19 cellular contexts compared by ENCODE assay signal in genomic region chr1:109383850-109384249, GRCh38. TPM values are rescaled to one million over a fixed set of nuclear protein-coding genes. Genes with fewer than 3 reads are reported as not detected.
DNase-seq lines count a peak whose midpoint lies in the region; ATAC-seq, FAIRE-seq and TF ChIP-seq lines count a peak whose summit lies in the region.
"Had no signal": no experiment of that assay in that cellular context is flagged by ENCODE, and none has a peak within 500 bp of the region (broad histone marks: within the 10 kb centered on the region; RNA-seq: fewer than 3 reads in every experiment).

No MANE protein-coding gene starts in this region.

- TF ChIP-seq EP300 in HepG2 (IDR thresholded peaks at IDR 0.05; ENCODE audit: low read depth in 2 of 2, low read length in 2 of 2) (no peak), HepG2 (CRISPR knock-in tag; IDR thresholded peaks at IDR 0.05; ENCODE audit: borderline replicate concordance) (no peak)

- ATAC-seq in HepG2 (no peak), right lobe of liver (no peak)
- ATAC-seq: activated T-cell treated with anti-CD3 and anti-CD28 coated beads, Interleukin-2, amount 50 U/mL, for 4 hours; mucosa of descending colon; T-helper 17 cell had no signal

- H3K27ac ChIP-seq in HepG2 (ENCODE audit: extremely low read length, insufficient read depth, low read length): peak overlapping the region; percentile 28
- no peak overlapping the region for H3K27ac ChIP-seq in right lobe of liver
- H3K27ac ChIP-seq in rectal smooth muscle tissue (ENCODE audit: low read depth, low read length): peak overlapping the region; percentile 30
- H3K27ac ChIP-seq: Peyer's patch had no signal

- intact Hi-C loops in HepG2 (cut with micrococcal nuclease; ENCODE audit: unreplicated experiment): no loop called here
- intact Hi-C loops in right lobe of liver (cut with DNase I): no loop called here

- FAIRE-seq in HepG2 (lab: Jason Lieb, UNC) (no peak), GM12891 (lab: Jason Lieb, UNC) (no peak)
- FAIRE-seq: frontal cortex, islet of Langerhans had no signal

- no peak overlapping the region for H2AFZ ChIP-seq in HepG2 (ENCODE audit: low read length)

- H3K9ac ChIP-seq in HepG2 (ENCODE audit: insufficient read depth, low read depth, low read length) (no peak overlapping the region), rectal smooth muscle tissue (ENCODE audit: low read length) (no peak overlapping the region)

- H3K4me1 ChIP-seq in HepG2 (ENCODE audit: insufficient read depth, low read length) (peaks cover 92% of the 10 kb centered on the region), right lobe of liver (peaks cover 0 to 5% (median 0%) of the 10 kb centered on the region in 4 donors), rectal smooth muscle tissue (ENCODE audit: control insufficient read depth, insufficient read depth, low read length) (peaks cover 15% of the 10 kb centered on the region)

- 0 out of 2 replicates have a peak, but pooled peaks cover 5% of the 10 kb centered on the region for H4K20me1 ChIP-seq in HepG2 (ENCODE audit: insufficient read depth, low read length)

- no TSS peak for BruUV-seq in HepG2 (replicated peaks; lab: Mats Ljungman, UMichigan)

- DNase-seq in HepG2 (ENCODE audit: low spot score): no peak
- no peak for DNase-seq in right lobe of liver
- peak; percentile 45 for DNase-seq in fibroblast of mammary gland (ENCODE audit: low read depth)
- no peak for DNase-seq in EL
- no peak for DNase-seq in activated T-cell treated with anti-CD3 and anti-CD28 coated beads, Interleukin-2, amount 50 U/mL, for 1 hour
- no peak for DNase-seq in GM12891 (ENCODE audit: insufficient read length, low spot score)
- no peak for DNase-seq in A172 (ENCODE audit: low spot score)
- DNase-seq: activated CD4-positive, alpha-beta T cell treated with anti-CD3 and anti-CD28 coated beads for 1 hour; activated T-cell treated with anti-CD3 and anti-CD28 coated beads, Interleukin-2, amount 50 U/mL, for 4 hours; effector CD8-positive, alpha-beta T cell; mucosa of descending colon; NCI-H187; NCI-H526 treated with DMSO at 0.1 percent for 48 hours; Peyer's patch; stimulated activated CD4-positive, alpha-beta T cell treated with anti-CD3 and anti-CD28 coated beads, Interleukin-4, amount 100 ng/mL, for 24 hours; T-helper 17 cell had no signal

- POLR2A ChIA-PET in HepG2 (lab: Yijun Ruan, JAX): interaction anchor here (1.2 to 1.7 kb wide), 2 partner anchors 9 to 84 kb away, joined by 4 to 9 read pairs; no protein-coding TSS in a partner anchor

- CTCF ChIA-PET in HepG2 (lab: Yijun Ruan, JAX; ENCODE audit: low intra/inter-chr PET ratio, low total read pairs): no interaction called here

- peaks cover 95% of the 10 kb centered on the region for H3K79me2 ChIP-seq in HepG2 (ENCODE audit: insufficient read depth, low read length)

- 0 out of 5 replicates have a peak, but pooled peaks cover 0 to 3% of the 10 kb centered on the region in 2 experiments for H3K36me3 ChIP-seq in HepG2 (replicated peaks in 1 of 2; ENCODE audit: control insufficient read depth in 1 of 2, insufficient read depth in 2 of 2, low read length in 2 of 2)
- H3K36me3 ChIP-seq in right lobe of liver: no peaks in the 10 kb centered on the region
- H3K36me3 ChIP-seq in rectal smooth muscle tissue (ENCODE audit: control insufficient read depth, insufficient read depth, low read length): no peaks in the 10 kb centered on the region
- H3K36me3 ChIP-seq: Peyer's patch had no signal

- H3K4me2 ChIP-seq in HepG2 (ENCODE audit: low read depth, low read length): peak overlapping the region; percentile 16; the same call in 1 of the 2 replicates

- H3K9me3 ChIP-seq in HepG2 (ENCODE audit: low read length) (no peaks in the 10 kb centered on the region), right lobe of liver (no peaks in the 10 kb centered on the region)
- H3K9me3 ChIP-seq: mucosa of descending colon, Peyer's patch had no signal

- no peaks in the 10 kb centered on the region for H3K27me3 ChIP-seq in HepG2 (ENCODE audit: control insufficient read depth in 1 of 2, insufficient read depth in 2 of 2, low read length in 2 of 2)
- H3K27me3 ChIP-seq in right lobe of liver: no peaks in the 10 kb centered on the region
- no peaks in the 10 kb centered on the region for H3K27me3 ChIP-seq in rectal smooth muscle tissue (ENCODE audit: control insufficient read depth, insufficient read depth, low read length)
- H3K27me3 ChIP-seq: Peyer's patch had no signal

- H3K4me3 ChIP-seq in HepG2 (replicated peaks in 1 of 3; ENCODE audit: insufficient read depth in 1 of 3, low read depth in 2 of 3, low read length in 3 of 3) (no peak overlapping the region), right lobe of liver (no peak overlapping the region), fibroblast of mammary gland (ENCODE audit: control insufficient read depth, low read depth, low read length) (no peak overlapping the region), rectal smooth muscle tissue (ENCODE audit: low read length) (no peak overlapping the region)
- H3K4me3 ChIP-seq: mucosa of descending colon, Peyer's patch had no signal

- TF ChIP-seq RAD21 in HepG2 (CRISPR knock-in tag; IDR thresholded peaks at IDR 0.05): no peak

- TF ChIP-seq POLR2A in HepG2 (IDR thresholded peaks at IDR 0.05; ENCODE audit: insufficient read depth in 1 of 2, low read depth in 2 of 2, low read length in 2 of 2) (no peak), right lobe of liver (IDR thresholded peaks at IDR 0.05) (no peak), GM12891 (IDR thresholded peaks at IDR 0.05; ENCODE audit: low read depth, low read length) (no peak)

- 89% methylated on average over 7 of the region's 7 CpGs for WGBS in HepG2 (ENCODE audit: low lambda C conversion rate)
- WGBS in right lobe of liver (ENCODE audit: insufficient coverage, low coverage, low lambda C conversion rate, missing lambda C conversion rate): 95% methylated on average over 7 of the region's 7 CpGs

- in situ Hi-C loops in HepG2 (cut with HindIII; ENCODE audit: extremely low pct_ligation_motif_present, low pct_unique_long_range_greater_than_20kb): no loop called here

- TF ChIP-seq CTCF in HepG2 (CRISPR knock-in tag; IDR thresholded peaks at IDR 0.05): no peak
- no peak for TF ChIP-seq CTCF in right lobe of liver (IDR thresholded peaks at IDR 0.05)
- no peak for TF ChIP-seq CTCF in fibroblast of mammary gland (conservative IDR thresholded peaks at IDR 0.05; ENCODE audit: control insufficient read depth, insufficient read depth, low read depth, low read length)

RNA-seq across cellular contexts. Expression of gene SORT1, which starts 13.9 kb away (rescaled TPM):
- 32.4 and 35.3 TPM in 2 replicates for total RNA-seq in HepG2 (2016; rRNA removed; fragmentation: Illumina TruSeq; extraction: Trizol)
- 4.0 and 6.4 TPM in 2 replicates for total RNA-seq in HepG2 (2016; cell fraction: cytosol; rRNA removed; fragmentation: Illumina TruSeq; extraction: Trizol; ENCODE audit: low read depth)
- 31.2 and 35.2 TPM in 2 replicates for total RNA-seq in HepG2 (2016; cell fraction: insoluble cytoplasmic fraction; rRNA removed; fragmentation: Illumina TruSeq; extraction: Trizol)
- total RNA-seq in HepG2 (2016; cell fraction: membrane; rRNA removed; fragmentation: Illumina TruSeq; extraction: Trizol): 17.0 and 17.8 TPM in 2 replicates
- 54.6 and 67.3 TPM in 2 replicates for total RNA-seq in HepG2 (2016; cell fraction: nucleus; rRNA removed; fragmentation: Illumina TruSeq; extraction: Trizol)
- 79.7 and 93.0 TPM in 2 replicates for polyA plus RNA-seq in HepG2 (2011; rRNA removed)
- 58.6 and 75.5 TPM in 2 replicates for polyA plus RNA-seq in HepG2 (2011; cell fraction: cytosol; rRNA removed)
- 47.3 and 51.2 TPM in 2 replicates for polyA plus RNA-seq in HepG2 (2011; cell fraction: nucleus; rRNA removed)
- polyA plus RNA-seq in HepG2 (2012): 53.6 and 75.8 TPM in 2 replicates
- 4.5 and 5.4 TPM in 2 replicates for polyA plus RNA-seq in HepG2 (2016; cell fraction: cytosol; fragmentation: Illumina TruSeq; extraction: Trizol; ENCODE audit: low read depth)
- 22.3 and 23.2 TPM in 2 replicates for polyA plus RNA-seq in HepG2 (2016; cell fraction: insoluble cytoplasmic fraction; fragmentation: Illumina TruSeq; extraction: Trizol; ENCODE audit: low read depth)
- polyA plus RNA-seq in HepG2 (2016; cell fraction: membrane; fragmentation: Illumina TruSeq; extraction: Trizol; ENCODE audit: low read depth): 7.2 and 8.4 TPM in 2 replicates
- polyA plus RNA-seq in HepG2 (2016; cell fraction: nucleus; fragmentation: Illumina TruSeq; extraction: Trizol; ENCODE audit: insufficient read depth, low read depth): 51.7 and 52.8 TPM in 2 replicates
- 110 and 520 TPM in 2 replicates for polyA minus RNA-seq in HepG2 (2011; rRNA and poly(A)+ RNA removed; ENCODE audit: low replicate concordance)
- polyA minus RNA-seq in HepG2 (2011; cell fraction: cytosol; rRNA and poly(A)+ RNA removed): 104 and 121 TPM in 2 replicates
- 157 and 174 TPM in 2 replicates for polyA minus RNA-seq in HepG2 (2011; cell fraction: nucleus; rRNA and poly(A)+ RNA removed)
- total RNA-seq in right lobe of liver: 10 to 100 TPM in 3 of 6 experiments, 1 to 10 TPM in 3; 3.2 to 30.3 (median 13.7) TPM
- polyA plus RNA-seq in GM12891 (2012; ENCODE audit: low read depth, missing spikeins): 0.26 TPM
- 15.9 and 22.7 TPM in 2 replicates for total RNA-seq in A172 (2014; rRNA removed; shearing (Covaris generic))

RNA-seq across cellular contexts. Expression of gene PSMA5, which starts 42.4 kb away (rescaled TPM):
- 169 and 261 TPM in 2 replicates for total RNA-seq in HepG2 (2016; rRNA removed; fragmentation: Illumina TruSeq; extraction: Trizol)
- 27.2 TPM in 2 replicates for total RNA-seq in HepG2 (2016; cell fraction: cytosol; rRNA removed; fragmentation: Illumina TruSeq; extraction: Trizol; ENCODE audit: low read depth)
- 163 and 273 TPM in 2 replicates for total RNA-seq in HepG2 (2016; cell fraction: insoluble cytoplasmic fraction; rRNA removed; fragmentation: Illumina TruSeq; extraction: Trizol)
- total RNA-seq in HepG2 (2016; cell fraction: membrane; rRNA removed; fragmentation: Illumina TruSeq; extraction: Trizol): 67.3 and 70.0 TPM in 2 replicates
- total RNA-seq in HepG2 (2016; cell fraction: nucleus; rRNA removed; fragmentation: Illumina TruSeq; extraction: Trizol): 61.3 and 63.7 TPM in 2 replicates
- polyA plus RNA-seq in HepG2 (2011; rRNA removed): 116 and 140 TPM in 2 replicates
- 101 and 134 TPM in 2 replicates for polyA plus RNA-seq in HepG2 (2011; cell fraction: cytosol; rRNA removed)
- polyA plus RNA-seq in HepG2 (2011; cell fraction: nucleus; rRNA removed): 32.2 and 45.1 TPM in 2 replicates
- polyA plus RNA-seq in HepG2 (2012): 119 TPM in 2 replicates
- polyA plus RNA-seq in HepG2 (2016; cell fraction: cytosol; fragmentation: Illumina TruSeq; extraction: Trizol; ENCODE audit: low read depth): 38.3 and 40.3 TPM in 2 replicates
- polyA plus RNA-seq in HepG2 (2016; cell fraction: insoluble cytoplasmic fraction; fragmentation: Illumina TruSeq; extraction: Trizol; ENCODE audit: low read depth): 219 and 228 TPM in 2 replicates
- 48.3 and 52.7 TPM in 2 replicates for polyA plus RNA-seq in HepG2 (2016; cell fraction: membrane; fragmentation: Illumina TruSeq; extraction: Trizol; ENCODE audit: low read depth)
- 72.2 and 82.4 TPM in 2 replicates for polyA plus RNA-seq in HepG2 (2016; cell fraction: nucleus; fragmentation: Illumina TruSeq; extraction: Trizol; ENCODE audit: insufficient read depth, low read depth)
- polyA minus RNA-seq in HepG2 (2011; rRNA and poly(A)+ RNA removed; ENCODE audit: low replicate concordance): 42.3 and 110 TPM in 2 replicates
- polyA minus RNA-seq in HepG2 (2011; cell fraction: cytosol; rRNA and poly(A)+ RNA removed): 54.0 and 56.2 TPM in 2 replicates
- 52.7 and 59.6 TPM in 2 replicates for polyA minus RNA-seq in HepG2 (2011; cell fraction: nucleus; rRNA and poly(A)+ RNA removed)
- total RNA-seq in right lobe of liver: 10 to 100 TPM; 38.8 to 83.5 (median 61.1) TPM
- polyA plus RNA-seq in GM12891 (2012; ENCODE audit: low read depth, missing spikeins): 134 TPM
- 142 and 190 TPM in 2 replicates for total RNA-seq in A172 (2014; rRNA removed; shearing (Covaris generic))

Comparison
In these comparisons a context has a peak if more than half of its experiments do, and no peak if none do; other contexts are left out.
1. H3K27ac ChIP-seq: peak in HepG2 (single experiment) and rectal smooth muscle tissue (single experiment); none in right lobe of liver (0 of 3).